16 cellular contexts compared by ENCODE assay signal in the genomic region with DNA sequence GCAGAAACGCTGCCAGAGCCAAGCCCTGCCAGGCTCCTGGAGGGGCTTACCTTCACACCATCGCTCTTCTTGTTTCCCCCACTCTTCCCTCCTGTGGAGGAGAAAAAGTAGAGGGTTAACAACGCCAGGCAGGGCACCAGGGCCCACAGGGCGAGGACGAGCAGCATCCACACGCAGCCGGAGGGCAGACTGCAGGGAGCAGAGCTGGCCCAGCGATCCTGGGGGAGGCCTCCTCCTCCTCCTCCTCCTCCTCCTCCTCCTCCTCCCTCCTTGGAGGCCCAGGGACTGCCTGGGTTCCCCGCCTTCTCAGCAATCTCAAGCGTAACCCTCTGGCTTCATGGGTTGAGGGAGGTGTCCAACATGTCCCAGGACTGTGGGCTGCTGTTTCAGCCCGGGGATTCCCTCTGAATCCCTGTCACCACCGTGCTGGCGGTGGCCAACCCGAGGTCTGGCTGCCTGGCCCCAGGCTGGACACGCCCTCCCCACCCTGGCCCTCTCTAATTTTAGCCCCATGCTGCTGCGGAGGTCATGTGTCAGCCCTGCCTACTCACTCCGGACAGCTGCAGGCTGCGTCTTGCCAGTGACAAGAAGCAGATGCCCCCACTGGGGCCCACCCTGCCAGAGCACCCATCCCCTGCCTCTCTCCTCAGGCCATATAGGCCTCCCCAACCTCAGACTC. TPM values are rescaled to one million over a fixed set of nuclear protein-coding genes. Genes with fewer than 3 reads are reported as not detected.
DNase-seq lines count a peak whose midpoint lies in the region; ATAC-seq and TF ChIP-seq lines count a peak whose summit lies in the region.
"Had no signal": no experiment of that assay in that cellular context is flagged by ENCODE, and none has a peak within 500 bp of the region (broad histone marks: within the 10 kb centered on the region; RNA-seq: fewer than 3 reads in every experiment).

No MANE protein-coding gene starts in this region.

- no peaks in the 10 kb centered on the region for H3K79me2 ChIP-seq in mesendoderm (ENCODE audit: control insufficient read depth, insufficient read depth, low read length)

- no peaks in the 10 kb centered on the region for H3K36me3 Mint-ChIP-seq in activated T-helper 2 cell treated with anti-CD3 and anti-CD28 coated beads, Interferon-gamma antibody, Interleukin-2, Interleukin-4, amounts not matched to agents 10 μg/mL and 5 μg/mL and 100 μg/mL, durations not matched to agents 14 hours and 24 hours and 36 hours (ENCODE audit: low read depth)
- H3K36me3 Mint-ChIP-seq: CD8-positive, alpha-beta T cell had no signal

- no peak overlapping the region for H3K4me2 ChIP-seq in mesendoderm (ENCODE audit: low read length)

- WGBS in esophagus muscularis mucosa: 50% methylated on average over 18 of the region's 18 CpGs
- WGBS in mesendoderm (ENCODE audit: extremely low coverage, insufficient coverage, low lambda C conversion rate): no CpG with 5 or more reads among the region's 18 CpGs

- no peak overlapping the region for H3K4ac ChIP-seq in mesendoderm (ENCODE audit: low read depth, low read length)

- no peak overlapping the region for H2BK120ac ChIP-seq in mesendoderm (ENCODE audit: low read depth, low read length)

- H3K4me3 ChIP-seq in esophagus muscularis mucosa (peak overlapping the region; percentile 27 to 40 (median 33)), stomach smooth muscle (ENCODE audit: low read length in 2 of 2) (peak overlapping the region; percentile 60 to 69), mesendoderm (ENCODE audit: low read length) (no peak overlapping the region)
- H3K4me3 ChIP-seq: pancreas had no signal

- TF ChIP-seq CTCF in esophagus muscularis mucosa (IDR thresholded peaks at IDR 0.05): no peak

- H3K27me3 Mint-ChIP-seq in activated T-helper 2 cell treated with anti-CD3 and anti-CD28 coated beads, Interferon-gamma antibody, Interleukin-2, Interleukin-4, amounts not matched to agents 10 μg/mL and 5 μg/mL and 100 μg/mL, durations not matched to agents 14 hours and 24 hours and 36 hours (ENCODE audit: low read depth): no peaks in the 10 kb centered on the region

- H3K9me3 ChIP-seq in esophagus muscularis mucosa: no peaks in the 10 kb centered on the region
- H3K9me3 ChIP-seq in stomach smooth muscle (ENCODE audit: control insufficient read depth in 2 of 2, low read length in 2 of 2): no peaks in the 10 kb centered on the region
- H3K9me3 ChIP-seq: pancreas had no signal

- no peaks in the 10 kb centered on the region for H3K79me1 ChIP-seq in mesendoderm (ENCODE audit: low read length)

- H3K27me3 ChIP-seq in esophagus muscularis mucosa (no peaks in the 10 kb centered on the region), stomach smooth muscle (ENCODE audit: control insufficient read depth in 1 of 2, insufficient read depth in 2 of 2, low read length in 2 of 2) (no peaks in the 10 kb centered on the region), mesendoderm (ENCODE audit: insufficient read depth, low read length, poor library complexity) (no peaks in the 10 kb centered on the region)
- H3K27me3 ChIP-seq: pancreas had no signal

- H3K9ac ChIP-seq in stomach smooth muscle (ENCODE audit: low read length in 2 of 2): peak overlapping the region; percentile 42 to 44
- no peak overlapping the region for H3K9ac ChIP-seq in mesendoderm (ENCODE audit: low read length)

- H2AK5ac ChIP-seq in mesendoderm (ENCODE audit: low read length): no peak overlapping the region

- H3K27ac ChIP-seq in esophagus muscularis mucosa (replicated peaks in 1 of 4) (peak overlapping the region in 3 of 4 donors; percentile 12 to 64 (median 22)), stomach smooth muscle (ENCODE audit: low read length) (no peak overlapping the region), mesendoderm (ENCODE audit: low read depth, low read length) (no peak overlapping the region)
- H3K27ac ChIP-seq: foreskin keratinocyte, pancreas had no signal

- intact Hi-C loops in esophagus muscularis mucosa (cut with DNase I): loop anchor here (10.0 kb wide), 1 partner anchor 110 kb away; a partner anchor contains a TSS
- intact Hi-C loops in activated T-helper 2 cell treated with anti-CD3 and anti-CD28 coated beads, Interferon-gamma antibody, Interleukin-2, Interleukin-4, amounts not matched to agents 10 μg/mL and 5 μg/mL and 100 μg/mL, durations not matched to agents 14 hours and 24 hours and 36 hours (cut with micrococcal nuclease): no loop called here

- no peak for ATAC-seq in HG02571 (IDR thresholded peaks at IDR 0.05; ENCODE audit: unreplicated experiment)
- no peak for ATAC-seq in HG03342 (IDR thresholded peaks at IDR 0.05; ENCODE audit: unreplicated experiment)
- ATAC-seq: CD8-positive, alpha-beta T cell; foreskin keratinocyte; T-helper 17 cell had no signal

- no peak overlapping the region for H3K18ac ChIP-seq in mesendoderm (ENCODE audit: low read length)

- no peak overlapping the region for H3K4me3 Mint-ChIP-seq in activated T-helper 2 cell treated with anti-CD3 and anti-CD28 coated beads, Interferon-gamma antibody, Interleukin-2, Interleukin-4, amounts not matched to agents 10 μg/mL and 5 μg/mL and 100 μg/mL, durations not matched to agents 14 hours and 24 hours and 36 hours (ENCODE audit: low read depth)
- H3K4me3 Mint-ChIP-seq: CD8-positive, alpha-beta T cell; T-helper 17 cell had no signal

- H2BK15ac ChIP-seq in mesendoderm (replicated peaks; ENCODE audit: low read depth): no peak overlapping the region

- H3K4me1 ChIP-seq in esophagus muscularis mucosa (peaks cover 13 to 26% (median 21%) of the 10 kb centered on the region in 4 donors), stomach smooth muscle (ENCODE audit: control insufficient read depth, insufficient read depth, low read length) (peaks cover 24% of the 10 kb centered on the region), mesendoderm (ENCODE audit: control insufficient read depth, low read depth, low read length) (no peaks in the 10 kb centered on the region)
- H3K4me1 ChIP-seq: foreskin keratinocyte, pancreas had no signal

- no peak overlapping the region for H3K23ac ChIP-seq in mesendoderm (ENCODE audit: low read length)

- TF ChIP-seq EP300 in esophagus muscularis mucosa (IDR thresholded peaks at IDR 0.05): no peak

- no peak overlapping the region for H4K8ac ChIP-seq in mesendoderm (ENCODE audit: low read depth, low read length)

- no peak overlapping the region for H4K5ac ChIP-seq in mesendoderm (ENCODE audit: low read length)

- H3K4me1 Mint-ChIP-seq in activated T-helper 2 cell treated with anti-CD3 and anti-CD28 coated beads, Interferon-gamma antibody, Interleukin-2, Interleukin-4, amounts not matched to agents 10 μg/mL and 5 μg/mL and 100 μg/mL, durations not matched to agents 14 hours and 24 hours and 36 hours (ENCODE audit: low read depth): no peaks in the 10 kb centered on the region

- DNase-seq in LHCN-M2 (ENCODE audit: low read depth): peak; percentile 72
- no peak for DNase-seq in esophagus muscularis mucosa (ENCODE audit: extremely low spot score)
- DNase-seq in left kidney (ENCODE audit: low read depth, low spot score): peak; percentile 68
- DNase-seq in mesendoderm: no peak
- DNase-seq in activated T-helper 2 cell treated with anti-CD3 and anti-CD28 coated beads, Interferon-gamma antibody, Interleukin-2, Interleukin-4, amounts not matched to agents 10 μg/mL and 5 μg/mL and 100 μg/mL, durations not matched to agents 14 hours and 24 hours and 36 hours (ENCODE audit: low spot score): no peak
- DNase-seq: activated naive CD4-positive, alpha-beta T cell treated with Interleukin-2 at 50 U/mL for 16 hours; CD8-positive, alpha-beta T cell; foreskin keratinocyte; kidney glomerular epithelial cell; NCI-H2171; stimulated activated naive CD4-positive, alpha-beta T cell; T-helper 17 cell had no signal

- no peak overlapping the region for H3K56ac ChIP-seq in mesendoderm (ENCODE audit: low read length)

- H3K9me3 Mint-ChIP-seq in activated T-helper 2 cell treated with anti-CD3 and anti-CD28 coated beads, Interferon-gamma antibody, Interleukin-2, Interleukin-4, amounts not matched to agents 10 μg/mL and 5 μg/mL and 100 μg/mL, durations not matched to agents 14 hours and 24 hours and 36 hours: no peaks in the 10 kb centered on the region
- H3K9me3 Mint-ChIP-seq: CD8-positive, alpha-beta T cell had no signal

- no peak for TF ChIP-seq POLR2A in esophagus muscularis mucosa (IDR thresholded peaks at IDR 0.05; ENCODE audit: low read depth)

- no peak overlapping the region for H2BK5ac ChIP-seq in mesendoderm (ENCODE audit: low read length)

- no peak overlapping the region for H3K27ac Mint-ChIP-seq in activated T-helper 2 cell treated with anti-CD3 and anti-CD28 coated beads, Interferon-gamma antibody, Interleukin-2, Interleukin-4, amounts not matched to agents 10 μg/mL and 5 μg/mL and 100 μg/mL, durations not matched to agents 14 hours and 24 hours and 36 hours
- H3K27ac Mint-ChIP-seq: CD8-positive, alpha-beta T cell; T-helper 17 cell had no signal

- H3K36me3 ChIP-seq in esophagus muscularis mucosa: peaks cover 0 to 3% (median 0%) of the 10 kb centered on the region in 4 donors
- no peaks in the 10 kb centered on the region for H3K36me3 ChIP-seq in stomach smooth muscle (ENCODE audit: control insufficient read depth in 2 of 2, insufficient read depth in 2 of 2, low read length in 2 of 2)
- no peaks in the 10 kb centered on the region for H3K36me3 ChIP-seq in mesendoderm (ENCODE audit: control insufficient read depth, insufficient read depth, low read length)
- H3K36me3 ChIP-seq: pancreas had no signal

RNA-seq across cellular contexts. Expression of a gene that starts 44.3 kb away (rescaled TPM):
- total RNA-seq in LHCN-M2 (2014; rRNA removed) (0.13 and 2.1 TPM in 2 replicates), esophagus muscularis mucosa (1 to 10 TPM; 2.5 to 8.0 (median 3.8) TPM)
- 1.1 TPM for polyA plus RNA-seq in LHCN-M2 (2012)
- 0.01 TPM for polyA plus RNA-seq in mesendoderm (2013, experiment 1 of 2)
- not detected for polyA plus RNA-seq in mesendoderm (2013, experiment 2 of 2)
- not detected in 2 replicates for total RNA-seq in activated T-helper 2 cell treated with anti-CD3 and anti-CD28 coated beads, Interferon-gamma antibody, Interleukin-2, Interleukin-4, amounts not matched to agents 10 μg/mL and 5 μg/mL and 100 μg/mL, durations not matched to agents 14 hours and 24 hours and 36 hours
- total RNA-seq: T-helper 17 cell had no signal
- polyA plus RNA-seq: foreskin keratinocyte had no signal

RNA-seq across cellular contexts. Expression of a gene that starts 55.4 kb away (rescaled TPM):
- total RNA-seq in LHCN-M2 (2014; rRNA removed): not detected in 2 replicates
- polyA plus RNA-seq in LHCN-M2 (2012): not detected
- not detected for total RNA-seq in esophagus muscularis mucosa
- polyA plus RNA-seq in mesendoderm (2013, experiment 1 of 2): 0.01 TPM
- polyA plus RNA-seq in mesendoderm (2013, experiment 2 of 2): 0.04 TPM
- total RNA-seq in activated T-helper 2 cell treated with anti-CD3 and anti-CD28 coated beads, Interferon-gamma antibody, Interleukin-2, Interleukin-4, amounts not matched to agents 10 μg/mL and 5 μg/mL and 100 μg/mL, durations not matched to agents 14 hours and 24 hours and 36 hours: not detected in 2 replicates
- total RNA-seq: CD8-positive, alpha-beta T cell; foreskin keratinocyte; pancreas; T-helper 17 cell had no signal
- polyA plus RNA-seq: foreskin keratinocyte, pancreas had no signal

RNA-seq across cellular contexts. Expression of a gene that starts 57.5 kb away (rescaled TPM):
- 6.2 and 11.0 TPM in 2 replicates for total RNA-seq in LHCN-M2 (2014; rRNA removed)
- polyA plus RNA-seq in LHCN-M2 (2012): 1.8 TPM
- 10 to 100 TPM in 3 of 4 donors, 1 to 10 TPM in 1; 5.8 to 20.6 (median 10.1) TPM for total RNA-seq in esophagus muscularis mucosa
- 2.4 TPM for polyA plus RNA-seq in mesendoderm (2013, experiment 1 of 2)
- 2.6 TPM for polyA plus RNA-seq in mesendoderm (2013, experiment 2 of 2)
- not detected in 2 replicates for total RNA-seq in activated T-helper 2 cell treated with anti-CD3 and anti-CD28 coated beads, Interferon-gamma antibody, Interleukin-2, Interleukin-4, amounts not matched to agents 10 μg/mL and 5 μg/mL and 100 μg/mL, durations not matched to agents 14 hours and 24 hours and 36 hours
- total RNA-seq: T-helper 17 cell had no signal
- polyA plus RNA-seq: pancreas had no signal

Comparison
In these comparisons a context has a peak if more than half of its experiments do, and no peak if none do; other contexts are left out.
1. DNase-seq: peak in LHCN-M2 (single experiment) and left kidney (single experiment); none in esophagus muscularis mucosa (single experiment), mesendoderm (single experiment) and activated T-helper 2 cell treated with anti-CD3 and anti-CD28 coated beads, Interferon-gamma antibody, Interleukin-2, Interleukin-4, amounts not matched to agents 10 μg/mL and 5 μg/mL and 100 μg/mL, durations not matched to agents 14 hours and 24 hours and 36 hours (single experiment).
2. H3K27ac ChIP-seq: peak in esophagus muscularis mucosa (3 of 4); none in stomach smooth muscle (single experiment) and mesendoderm (single experiment).